ENCODE assay signal across 8 cellular contexts in the genomic region with DNA sequence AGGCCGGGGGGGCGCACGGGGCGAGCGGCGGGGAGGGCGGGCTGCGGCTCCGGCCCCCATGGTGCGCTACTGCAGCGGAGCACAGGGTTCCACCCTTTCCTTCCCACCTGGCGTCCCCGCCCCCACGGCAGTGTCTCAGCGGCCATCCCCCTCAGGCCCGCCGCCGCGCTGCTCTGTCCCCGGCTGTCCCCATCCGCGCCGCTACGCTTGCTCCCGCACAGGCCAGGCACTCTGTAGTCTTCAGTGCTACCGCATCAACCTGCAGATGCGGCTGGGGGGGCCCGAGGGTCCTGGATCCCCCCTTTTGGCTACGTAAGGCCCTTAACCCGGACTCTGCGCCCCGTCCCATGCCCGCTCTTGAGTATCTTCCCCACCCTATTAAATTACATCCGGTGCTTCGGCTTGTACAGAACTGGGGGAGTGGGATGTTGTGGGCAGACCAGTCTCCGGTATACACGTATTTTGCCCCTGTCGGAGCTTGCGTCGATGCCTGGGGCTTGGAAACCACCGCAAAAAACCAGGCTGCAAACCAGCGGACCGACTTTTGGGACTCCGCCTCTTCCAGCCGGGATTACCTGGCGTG. TPM values are rescaled to one million over a fixed set of nuclear protein-coding genes. Genes with fewer than 3 reads are reported as not detected.
DNase-seq lines count a peak whose midpoint lies in the region; ATAC-seq and TF ChIP-seq lines count a peak whose summit lies in the region.

No MANE protein-coding gene starts in this region.

- no peaks in the 10 kb centered on the region for H3K27me3 Mint-ChIP-seq in activated CD4-positive, alpha-beta T cell treated with anti-CD3 and anti-CD28 coated beads, Interleukin-2, amount 10 ng/mL, durations not matched to agents 7 days and 5 days
- no peaks in the 10 kb centered on the region for H3K27me3 Mint-ChIP-seq in dendritic cell treated with granulocyte-macrophage colony-stimulating factor and Interleukin-4, amounts not matched to agents 40 ng/mL and 50 ng/mL, for 4 days
- no peaks in the 10 kb centered on the region for H3K27me3 Mint-ChIP-seq in mesothelial cell of epicardium (ENCODE audit: low read depth)

- H3K36me3 Mint-ChIP-seq in activated CD4-positive, alpha-beta T cell treated with anti-CD3 and anti-CD28 coated beads, Interleukin-2, amount 10 ng/mL, durations not matched to agents 7 days and 5 days (ENCODE audit: low read depth): peaks cover 21% of the 10 kb centered on the region
- peaks cover 68% of the 10 kb centered on the region for H3K36me3 Mint-ChIP-seq in dendritic cell treated with granulocyte-macrophage colony-stimulating factor and Interleukin-4, amounts not matched to agents 40 ng/mL and 50 ng/mL, for 4 days (ENCODE audit: low read depth)
- H3K36me3 Mint-ChIP-seq in mesothelial cell of epicardium: no peaks in the 10 kb centered on the region

- POLR2A ChIA-PET in activated CD4-positive, alpha-beta T cell treated with anti-CD3 and anti-CD28 coated beads, Interleukin-2, amount 10 ng/mL, durations not matched to agents 7 days and 5 days (lab: Charles Lee): interaction anchor here (0.6 to 1.3 kb wide), 3 partner anchors 15 to 37 kb away, joined by 3 to 6 read pairs (median 6); partner anchors contain the start of genes C2orf81 and MRPL53

- peak; percentile 37 for ATAC-seq in GM18502 (IDR thresholded peaks at IDR 0.05; ENCODE audit: poor library complexity, unreplicated experiment)
- ATAC-seq in HG02610 (IDR thresholded peaks at IDR 0.05; ENCODE audit: unreplicated experiment): peak; percentile 17

- H3K9me3 Mint-ChIP-seq in activated CD4-positive, alpha-beta T cell treated with anti-CD3 and anti-CD28 coated beads, Interleukin-2, amount 10 ng/mL, durations not matched to agents 7 days and 5 days: no peaks in the 10 kb centered on the region
- no peaks in the 10 kb centered on the region for H3K9me3 Mint-ChIP-seq in dendritic cell treated with granulocyte-macrophage colony-stimulating factor and Interleukin-4, amounts not matched to agents 40 ng/mL and 50 ng/mL, for 4 days
- H3K9me3 Mint-ChIP-seq in mesothelial cell of epicardium: no peaks in the 10 kb centered on the region

- H3K27ac Mint-ChIP-seq in activated CD4-positive, alpha-beta T cell treated with anti-CD3 and anti-CD28 coated beads, Interleukin-2, amount 10 ng/mL, durations not matched to agents 7 days and 5 days: peak overlapping the region; percentile 98
- peak overlapping the region; percentile 94 for H3K27ac Mint-ChIP-seq in dendritic cell treated with granulocyte-macrophage colony-stimulating factor and Interleukin-4, amounts not matched to agents 40 ng/mL and 50 ng/mL, for 4 days
- peak overlapping the region; percentile 99 for H3K27ac Mint-ChIP-seq in mesothelial cell of epicardium

- DNase-seq in NCI-H1694 treated with DMSO at 0.1 percent for 48 hours (lab: John Stamatoyannopoulos, UW) (peak; percentile 53), mesothelial cell of epicardium (ENCODE audit: low spot score in 2 of 2, unreplicated experiment in 2 of 2) (peak; percentile 59 to 80), hepatic stellate cell (ENCODE audit: low spot score) (no peak)
- DNase-seq in activated CD4-positive, alpha-beta T cell treated with anti-CD3 and anti-CD28 coated beads, Interleukin-2, amount 10 ng/mL, durations not matched to agents 7 days and 5 days: peak; percentile 80
- peak; percentile 60 to 72 for DNase-seq in stimulated activated CD8-positive, alpha-beta memory T cell treated with anti-CD3 and anti-CD28 coated beads, Interleukin-4, amount 100 ng/mL, for 1 hour (ENCODE audit: low read depth in 2 of 2, low spot score in 1 of 2)

- peaks cover 62% of the 10 kb centered on the region for H3K4me1 Mint-ChIP-seq in activated CD4-positive, alpha-beta T cell treated with anti-CD3 and anti-CD28 coated beads, Interleukin-2, amount 10 ng/mL, durations not matched to agents 7 days and 5 days
- peaks cover 57% of the 10 kb centered on the region for H3K4me1 Mint-ChIP-seq in dendritic cell treated with granulocyte-macrophage colony-stimulating factor and Interleukin-4, amounts not matched to agents 40 ng/mL and 50 ng/mL, for 4 days (ENCODE audit: low read depth)
- peaks cover 46% of the 10 kb centered on the region for H3K4me1 Mint-ChIP-seq in mesothelial cell of epicardium

- TF ChIP-seq CTCF in mesothelial cell of epicardium (IDR thresholded peaks at IDR 0.05; ENCODE audit: unreplicated experiment): no peak

- CTCF ChIA-PET in activated CD4-positive, alpha-beta T cell treated with anti-CD3 and anti-CD28 coated beads, Interleukin-2, amount 10 ng/mL, durations not matched to agents 7 days and 5 days (lab: Charles Lee): interaction anchor here (0.9 to 9.8 kb wide), 9 partner anchors 10 to 133 kb away, joined by 3 to 66 read pairs (median 6); partner anchors contain the start of genes AUP1, CCDC142, HTRA2 and MRPL53

- intact Hi-C loops in dendritic cell treated with granulocyte-macrophage colony-stimulating factor and Interleukin-4, amounts not matched to agents 40 ng/mL and 50 ng/mL, for 4 days (cut with micrococcal nuclease): loop anchor here (1.0 kb wide), 1 partner anchor 15 kb away; the partner anchor contains the start of gene MRPL53

- H3K4me3 Mint-ChIP-seq in activated CD4-positive, alpha-beta T cell treated with anti-CD3 and anti-CD28 coated beads, Interleukin-2, amount 10 ng/mL, durations not matched to agents 7 days and 5 days: peak overlapping the region; percentile 91
- peak overlapping the region; percentile 85 for H3K4me3 Mint-ChIP-seq in dendritic cell treated with granulocyte-macrophage colony-stimulating factor and Interleukin-4, amounts not matched to agents 40 ng/mL and 50 ng/mL, for 4 days
- peak overlapping the region; percentile 94 for H3K4me3 Mint-ChIP-seq in mesothelial cell of epicardium

RNA-seq across cellular contexts. Expression of gene WBP1, which starts 0.6 kb away (rescaled TPM):
- total RNA-seq in activated CD4-positive, alpha-beta T cell treated with anti-CD3 and anti-CD28 coated beads, Interleukin-2, amount 10 ng/mL, durations not matched to agents 7 days and 5 days: 10 to 100 TPM; 52.5 to 52.6 TPM
- 111 to 113 TPM (median 111 TPM) in 3 replicates for total RNA-seq in mesothelial cell of epicardium

RNA-seq across cellular contexts. Expression of gene INO80B, which starts 2.8 kb away (rescaled TPM):
- 10 to 100 TPM; 28.9 to 32.1 TPM for total RNA-seq in activated CD4-positive, alpha-beta T cell treated with anti-CD3 and anti-CD28 coated beads, Interleukin-2, amount 10 ng/mL, durations not matched to agents 7 days and 5 days
- total RNA-seq in mesothelial cell of epicardium: 42.9 to 48.1 TPM (median 45.3 TPM) in 3 replicates

RNA-seq across cellular contexts. Expression of gene MOGS, which starts 7.5 kb away (rescaled TPM):
- total RNA-seq in activated CD4-positive, alpha-beta T cell treated with anti-CD3 and anti-CD28 coated beads, Interleukin-2, amount 10 ng/mL, durations not matched to agents 7 days and 5 days: 10 to 100 TPM; 55.4 to 62.6 TPM
- 61.6 to 68.7 TPM (median 62.6 TPM) in 3 replicates for total RNA-seq in mesothelial cell of epicardium

RNA-seq across cellular contexts. Expression of gene MRPL53, which starts 14.8 kb away (rescaled TPM):
- 10 to 100 TPM; 72.5 to 83.1 TPM for total RNA-seq in activated CD4-positive, alpha-beta T cell treated with anti-CD3 and anti-CD28 coated beads, Interleukin-2, amount 10 ng/mL, durations not matched to agents 7 days and 5 days
- total RNA-seq in mesothelial cell of epicardium: 57.6 to 69.3 TPM (median 62.5 TPM) in 3 replicates

RNA-seq across cellular contexts. Expression of gene RTKN, which starts 15.9 kb away (rescaled TPM):
- under 1 TPM; 0.62 to 0.82 TPM for total RNA-seq in activated CD4-positive, alpha-beta T cell treated with anti-CD3 and anti-CD28 coated beads, Interleukin-2, amount 10 ng/mL, durations not matched to agents 7 days and 5 days
- 85.0 to 88.9 TPM (median 86.4 TPM) in 3 replicates for total RNA-seq in mesothelial cell of epicardium
